7 cellular contexts compared by ENCODE assay signal in the genomic region with DNA sequence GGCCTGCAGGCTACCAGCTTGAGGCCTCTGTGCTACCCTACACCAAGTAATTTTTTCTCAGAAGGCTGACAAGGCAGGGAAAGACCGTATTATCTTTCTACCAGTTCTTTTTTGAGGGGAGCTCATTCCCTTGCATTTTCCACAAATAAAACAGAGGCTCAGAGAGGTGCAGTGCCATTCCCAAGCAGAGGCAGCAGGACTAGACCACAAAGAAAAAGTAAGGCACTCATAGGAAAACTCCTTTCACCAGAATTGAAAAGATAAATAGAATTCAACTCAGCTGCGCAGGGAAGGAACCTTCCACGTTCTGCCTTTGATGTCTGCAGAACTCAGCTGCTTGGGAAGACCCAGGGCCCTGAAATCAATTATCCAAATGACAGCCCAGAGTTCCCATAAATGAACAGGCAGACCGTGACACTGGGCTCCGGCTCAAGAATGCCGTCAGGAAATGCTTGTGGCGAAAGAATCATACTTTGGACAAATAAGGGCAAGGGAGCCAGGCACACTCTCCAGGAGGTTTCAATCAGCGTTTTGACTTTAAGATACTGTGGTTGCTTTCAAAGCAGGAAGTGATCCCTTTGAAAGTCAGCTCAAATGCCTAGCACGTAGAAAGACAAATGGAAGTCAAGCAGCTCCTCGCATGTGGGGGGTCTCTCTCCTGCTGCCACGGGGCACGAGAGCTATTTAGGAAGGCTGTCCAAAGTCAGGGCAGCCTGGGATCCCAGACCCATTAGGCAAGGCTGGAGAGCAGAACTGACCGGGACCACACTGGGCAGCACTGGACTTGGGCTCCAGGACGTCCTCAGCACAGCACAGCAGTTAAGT. TPM values are rescaled to one million over a fixed set of nuclear protein-coding genes. Genes with fewer than 3 reads are reported as not detected.
DNase-seq lines count a peak whose midpoint lies in the region; ATAC-seq and TF ChIP-seq lines count a peak whose summit lies in the region.

No MANE protein-coding gene starts in this region.

- intact Hi-C loops in vagina (cut with DNase I) = no loop called here

- TF ChIP-seq CTCF in HFF-Myc (IDR thresholded peaks at IDR 0.05; ENCODE audit: low read depth, low read length, missing control alignments) (no peak), vagina (IDR thresholded peaks at IDR 0.05) (no peak)

- peak; percentile 98 for DNase-seq in HFF-Myc (ENCODE audit: extremely low read depth, low read depth)
- DNase-seq in SK-N-MC (ENCODE audit: low read depth, low spot score) = peak; percentile 78
- DNase-seq in epithelial cell of prostate (ENCODE audit: low read depth, low spot score) = no peak
- DNase-seq in vagina (ENCODE audit: extremely low spot score in 2 of 2) = no peak
- DNase-seq in cerebellar nuclear complex (lab: John Stamatoyannopoulos, UW) = no peak

- no peak for TF ChIP-seq POLR2A in vagina (IDR thresholded peaks at IDR 0.05)

- H3K27me3 ChIP-seq in mucosa of rectum (ENCODE audit: control insufficient read depth in 2 of 2, insufficient read depth in 2 of 2, low read length in 2 of 2) (no peaks in the 10 kb centered on the region), vagina (no peaks in the 10 kb centered on the region)

- H3K27ac ChIP-seq in SK-N-MC (peak overlapping the region; percentile 98), epithelial cell of prostate (peak overlapping the region; percentile 88), mucosa of rectum (ENCODE audit: low read depth in 2 of 2, low read length in 2 of 2) (peak overlapping the region; percentile 93), vagina (peak overlapping the region; percentile 94)

- H3K36me3 ChIP-seq in SK-N-MC (ENCODE audit: insufficient read depth, low read length) (peaks cover 16% of the 10 kb centered on the region), mucosa of rectum (ENCODE audit: control insufficient read depth in 2 of 2, insufficient read depth in 2 of 2, low read length in 2 of 2) (peaks cover 29 to 31% of the 10 kb centered on the region in 2 donors), vagina (peaks cover 0 to 30% of the 10 kb centered on the region in 2 donors)

- H3K9me3 ChIP-seq in SK-N-MC (ENCODE audit: low read depth, low read length) (no peaks in the 10 kb centered on the region), mucosa of rectum (ENCODE audit: control insufficient read depth in 2 of 2, low read length in 2 of 2) (no peaks in the 10 kb centered on the region), vagina (no peaks in the 10 kb centered on the region)

- H3K9ac ChIP-seq in SK-N-MC (ENCODE audit: insufficient read length) (peak overlapping the region; percentile 57), mucosa of rectum (ENCODE audit: low read depth in 1 of 2, low read length in 2 of 2) (peak overlapping the region; percentile 38 to 54)

- H3K4me3 ChIP-seq in HFF-Myc (replicated peaks; ENCODE audit: low read depth, low read length) = peak overlapping the region; percentile 31
- H3K4me3 ChIP-seq in SK-N-MC = peak overlapping the region; percentile 64
- peak overlapping the region; percentile 27 to 30 for H3K4me3 ChIP-seq in mucosa of rectum (ENCODE audit: low read length in 2 of 2)
- peak overlapping the region; percentile 10 to 27 for H3K4me3 ChIP-seq in vagina

- ATAC-seq in HG02763 (IDR thresholded peaks at IDR 0.05; ENCODE audit: unreplicated experiment) = no peak

- peaks cover 61 to 63% of the 10 kb centered on the region in 2 donors for H3K4me1 ChIP-seq in mucosa of rectum (ENCODE audit: control insufficient read depth in 2 of 2, insufficient read depth in 2 of 2, low read length in 2 of 2)
- H3K4me1 ChIP-seq in vagina = peaks cover 100% of the 10 kb centered on the region

RNA-seq across cellular contexts. Expression of gene KCTD10, which starts 14.0 kb away (rescaled TPM):
- 86.2 TPM for total RNA-seq in vagina

RNA-seq across cellular contexts. Expression of gene UBE3B, which starts 14.4 kb away (rescaled TPM):
- 32.2 TPM for total RNA-seq in vagina

Comparison
In these comparisons a context has a peak if more than half of its experiments do, and no peak if none do; other contexts are left out.
1. DNase-seq: peak in HFF-Myc (single experiment) and SK-N-MC (single experiment); none in epithelial cell of prostate (single experiment), vagina (0 of 2) and cerebellar nuclear complex (0 of 2).
2. Peak in every context shown above with its lines, with median percentiles within 50 percentile points of each other: H3K4me3 ChIP-seq and H3K27ac ChIP-seq.